8 cellular contexts compared by ENCODE assay signal in genomic region chr17:42833771-42834422, GRCh38. TPM values are rescaled to one million over a fixed set of nuclear protein-coding genes. Genes with fewer than 3 reads are reported as not detected.
DNase-seq lines count a peak whose midpoint lies in the region; ATAC-seq and TF ChIP-seq lines count a peak whose summit lies in the region.

No MANE protein-coding gene starts in this region.

- H2AFZ ChIP-seq in OCI-LY7 (ENCODE audit: low read length): peak overlapping the region; percentile 86; the same call in 1 of the 2 replicates

- DNase-seq in NCI-H1436 (lab: John Stamatoyannopoulos, UW): peak; percentile 18
- no peak for DNase-seq in NCI-H1436 treated with DMSO at 0.1 percent for 48 hours (lab: John Stamatoyannopoulos, UW)
- no peak for DNase-seq in OCI-LY7 (ENCODE audit: low spot score)
- DNase-seq in epithelial cell of proximal tubule (ENCODE audit: low read depth): no peak
- no peak for DNase-seq in omental fat pad (ENCODE audit: low spot score)
- no peak for DNase-seq in GM19240 (ENCODE audit: insufficient read length, low spot score)
- DNase-seq in NK-92 treated with Interleukin-12 subunit alpha and Interleukin-12 subunit beta, amount 100 ng/mL, for 24 hours (lab: John Stamatoyannopoulos, UW): no peak

- intact Hi-C loops in OCI-LY7 (cut with micrococcal nuclease; ENCODE audit: unreplicated experiment): loop anchor here (5.0 kb wide), 2 partner anchors 73 to 163 kb away; partner anchors contain the start of gene RPL27

- TF ChIP-seq CTCF in OCI-LY7 (conservative IDR thresholded peaks at IDR 0.05; ENCODE audit: low read length): no peak
- TF ChIP-seq CTCF in epithelial cell of proximal tubule (conservative IDR thresholded peaks at IDR 0.05; ENCODE audit: low read depth, low read length): no peak
- TF ChIP-seq CTCF in omental fat pad (IDR thresholded peaks at IDR 0.05): no peak

- peak overlapping the region; percentile 87 for H3K4me2 ChIP-seq in OCI-LY7 (ENCODE audit: low read length)

- H3K27ac ChIP-seq in OCI-LY7 (ENCODE audit: low read depth, low read length, poor library complexity, severe bottlenecking): peak overlapping the region; percentile 60

- H4K20me1 ChIP-seq in OCI-LY7 (ENCODE audit: insufficient read depth, low read length): peaks cover 8% of the 10 kb centered on the region; the same call in 1 of the 2 replicates

- POLR2A ChIA-PET in OCI-LY7 (lab: Charles Lee): interaction anchor here (0.6 to 2.2 kb wide), 4 partner anchors 10 to 164 kb away, joined by 3 to 12 read pairs (median 6); partner anchors contain the start of genes BECN1 and RPL27

- peaks cover 51% of the 10 kb centered on the region for H3K36me3 ChIP-seq in OCI-LY7 (ENCODE audit: insufficient read depth, low read length)

- H3K9me3 ChIP-seq in OCI-LY7 (ENCODE audit: low read length): no peaks in the 10 kb centered on the region

- ATAC-seq in omental fat pad (ENCODE audit: low FRiP score) (peak; percentile 3), HG02852 (IDR thresholded peaks at IDR 0.05; ENCODE audit: unreplicated experiment) (no peak)

- H3K9me2 ChIP-seq in OCI-LY7 (ENCODE audit: insufficient read depth, low read length): no peaks in the 10 kb centered on the region

- peak overlapping the region; percentile 99 for H3K4me3 ChIP-seq in OCI-LY7 (ENCODE audit: low read depth, low read length, poor library complexity, severe bottlenecking)
- peak overlapping the region; percentile 94 for H3K4me3 ChIP-seq in epithelial cell of proximal tubule (ENCODE audit: low read depth, low read length)

- no TSS peak for BruUV-seq in OCI-LY7 (replicated peaks; lab: Mats Ljungman, UMichigan)

- CTCF ChIA-PET in OCI-LY7 (lab: Charles Lee; ENCODE audit: unreplicated experiment): interaction anchor here (0.6 to 0.7 kb wide), 2 partner anchors 10 to 150 kb away, joined by 3 read pairs; partner anchors contain the start of gene BECN1

- H3K4me1 ChIP-seq in OCI-LY7 (ENCODE audit: insufficient read depth, low read length, poor library complexity, severe bottlenecking): peaks cover 15% of the 10 kb centered on the region

- H3K79me2 ChIP-seq in OCI-LY7 (ENCODE audit: insufficient read depth, low read depth, low read length): peaks cover 43% of the 10 kb centered on the region

RNA-seq across cellular contexts. Expression of gene PSME3, which starts 0.7 kb away (rescaled TPM):
- total RNA-seq in OCI-LY7 (2014; rRNA removed; shearing (Covaris generic)): 80.3 and 81.9 TPM in 2 replicates
- total RNA-seq in OCI-LY7 (2022) (122 and 167 TPM in 2 replicates), epithelial cell of proximal tubule (126 and 190 TPM in 2 replicates), omental fat pad (100 to 1,000 TPM in 1 of 4 donors, 10 to 100 TPM in 3; 72.1 to 122 (median 77.8) TPM)

RNA-seq across cellular contexts. Expression of gene BECN1, which starts 9.8 kb away (rescaled TPM):
- 75.7 and 103 TPM in 2 replicates for total RNA-seq in OCI-LY7 (2014; rRNA removed; shearing (Covaris generic))
- total RNA-seq in OCI-LY7 (2022) (73.2 and 78.8 TPM in 2 replicates), epithelial cell of proximal tubule (52.2 and 68.4 TPM in 2 replicates), omental fat pad (100 to 1,000 TPM in 1 of 4 donors, 10 to 100 TPM in 3; 75.0 to 118 (median 88.7) TPM)

RNA-seq across cellular contexts. Expression of gene AOC2, which starts 10.5 kb away (rescaled TPM):
- 2.0 and 3.3 TPM in 2 replicates for total RNA-seq in OCI-LY7 (2014; rRNA removed; shearing (Covaris generic))
- 5.0 and 5.4 TPM in 2 replicates for total RNA-seq in OCI-LY7 (2022)
- 0.22 TPM in 1 of 2 replicates, not detected in the other for total RNA-seq in epithelial cell of proximal tubule
- total RNA-seq in omental fat pad: 10 to 100 TPM in 1 of 4 donors, 1 to 10 TPM in 3; 3.2 to 12.5 (median 5.4) TPM

RNA-seq across cellular contexts. Expression of gene AOC3, which starts 17.1 kb away (rescaled TPM):
- 0.23 and 0.73 TPM in 2 replicates for total RNA-seq in OCI-LY7 (2014; rRNA removed; shearing (Covaris generic))
- total RNA-seq in OCI-LY7 (2022): 2.5 and 3.6 TPM in 2 replicates
- not detected in 2 replicates for total RNA-seq in epithelial cell of proximal tubule
- total RNA-seq in omental fat pad: 100 to 1,000 TPM; 106 to 221 (median 175) TPM

RNA-seq across cellular contexts. Expression of gene CNTD1, which starts 35.2 kb away (rescaled TPM):
- total RNA-seq in OCI-LY7 (2014; rRNA removed; shearing (Covaris generic)): 0.06 TPM in 1 of 2 replicates, not detected in the other
- total RNA-seq in OCI-LY7 (2022) (not detected in 2 replicates), epithelial cell of proximal tubule (not detected in 2 replicates), omental fat pad (1 to 10 TPM in 1 of 4 donors, under 1 TPM in 1, not detected in 2; 0.09 to 2.9 TPM)
